In genomic region chr14:31462450-31462849, GRCh38 we compare ENCODE assay signal across 14 cellular contexts. TPM values are rescaled to one million over a fixed set of nuclear protein-coding genes. Genes with fewer than 3 reads are reported as not detected.
"Had no signal": no experiment of that assay in that cellular context is flagged by ENCODE, and none has a peak within 500 bp of the region (broad histone marks: within the 10 kb centered on the region; RNA-seq: fewer than 3 reads in every experiment).

No MANE protein-coding gene starts in this region.

RNA-seq across cellular contexts. Expression of gene GPR33, which starts 25.4 kb away (rescaled TPM):
- total RNA-seq: activated B cell treated with CpG ODN at 0.5 μM for 24 hours; activated CD8-positive, alpha-beta T cell treated with anti-CD3 and anti-CD28 coated beads for 36 hours; activated T-cell treated with anti-CD3 and anti-CD28 coated beads, Interleukin-2, amount 50 U/mL, for 4 hours; activated T-helper 17 cell treated with anti-CD3 and anti-CD28 coated beads, Interleukin-2, amount 50 U/mL, for 72 hours; astrocyte; chondrocyte; dermis blood vessel endothelial cell; epithelial cell of proximal tubule; esophagus muscularis mucosa; gastrocnemius medialis; heart left ventricle; T-cell; T-helper 2 cell treated with Interferon-gamma antibody and Interleukin-4, amounts not matched to agents 100 ng/mL and 5 ng/mL, for 36 hours had no signal
- polyA plus RNA-seq: adipose tissue, heart left ventricle had no signal
